In genomic region chr6:127900935-127901334, GRCh38 we compare ENCODE assay signal across 13 cellular contexts. TPM values are rescaled to one million over a fixed set of nuclear protein-coding genes. Genes with fewer than 3 reads are reported as not detected.
DNase-seq lines count a peak whose midpoint lies in the region; ATAC-seq and TF ChIP-seq lines count a peak whose summit lies in the region.
"Had no signal": no experiment of that assay in that cellular context is flagged by ENCODE, and none has a peak within 500 bp of the region (broad histone marks: within the 10 kb centered on the region; RNA-seq: fewer than 3 reads in every experiment).

Gene THEMIS, minus strand, starts transcription at chr6:127901058. Its CDS starts 126 bp downstream, at chr6:127900932.

- POLR2A ChIA-PET in OCI-LY7 (lab: Charles Lee), result no interaction called here

- peak within 1 kb of the TSS; percentile 5 for H3K27ac Mint-ChIP-seq in endodermal cell

- H3K4me2 ChIP-seq in OCI-LY7 (ENCODE audit: low read length), result no peak within 1 kb of the TSS
- H3K4me2 ChIP-seq: A549 had no signal

- 94% methylated on average over 2 of the region's 2 CpGs; no CpG with 5 or more reads in 1 of the 2 experiments for WGBS in endodermal cell (ENCODE audit: insufficient coverage in 1 of 2, insufficient read length in 1 of 2), 2 experiments
- 81% methylated on average over 2 of the region's 2 CpGs for WGBS in prostate gland

- H4K20me1 ChIP-seq in OCI-LY7 (ENCODE audit: insufficient read depth, low read length), result no peaks in the 10 kb centered on the region

- no peaks in the 10 kb centered on the region for H3K27me3 Mint-ChIP-seq in endodermal cell (ENCODE audit: insufficient read depth)

- TF ChIP-seq POLR2A in prostate gland (IDR thresholded peaks at IDR 0.05), result no peak

- no peaks in the 10 kb centered on the region for H3K9me2 ChIP-seq in OCI-LY7 (ENCODE audit: insufficient read depth, low read length)

- no peak within 1 kb of the TSS for H2AFZ ChIP-seq in OCI-LY7 (ENCODE audit: low read length)

- H3K9me3 Mint-ChIP-seq in endodermal cell, result no peaks in the 10 kb centered on the region

- H3K27me3 ChIP-seq in endodermal cell (ENCODE audit: control insufficient read depth, insufficient read depth, low read length, poor library complexity, severe bottlenecking), result no peaks in the 10 kb centered on the region
- no peaks in the 10 kb centered on the region for H3K27me3 ChIP-seq in prostate gland (replicated peaks; ENCODE audit: insufficient read depth)

- intact Hi-C loops in OCI-LY7 (cut with micrococcal nuclease; ENCODE audit: unreplicated experiment) (no loop called here), prostate gland (cut with DNase I) (no loop called here)

- DNase-seq in stimulated activated CD4-positive, alpha-beta T cell treated with anti-CD3 and anti-CD28 coated beads, Interleukin-12 subunit alpha, Interleukin-12 subunit beta, amount 100 ng/mL, for 4 hours, result peak; percentile 14
- DNase-seq in stimulated activated CD4-positive, alpha-beta T cell treated with anti-CD3 and anti-CD28 coated beads, Interleukin-2, amount 100 ng/mL, for 48 hours, result no peak
- peak; percentile 63 for DNase-seq in activated CD8-positive, alpha-beta memory T cell treated with anti-CD3 and anti-CD28 coated beads, Interleukin-2, amount 50 U/mL, for 48 hours
- DNase-seq in endodermal cell (peak; percentile 55), OCI-LY7 (ENCODE audit: low spot score) (no peak), caudate nucleus (lab: John Stamatoyannopoulos, UW) (no peak), prostate gland (ENCODE audit: low spot score) (no peak)
- DNase-seq: left ventricle myocardium inferior, WERI-Rb-1 had no signal

- H3K36me3 Mint-ChIP-seq in endodermal cell (ENCODE audit: low read depth), result no peaks in the 10 kb centered on the region

- BruUV-seq in OCI-LY7 (replicated peaks; lab: Mats Ljungman, UMichigan), result no TSS peak

- H3K79me2 ChIP-seq in OCI-LY7 (ENCODE audit: insufficient read depth, low read depth, low read length), result no peaks in the 10 kb centered on the region

- no peak for ATAC-seq in HG03175 (IDR thresholded peaks at IDR 0.05; ENCODE audit: unreplicated experiment)
- ATAC-seq: A549 had no signal

- no peaks in the 10 kb centered on the region for H3K4me1 ChIP-seq in endodermal cell (ENCODE audit: control insufficient read depth, insufficient read depth, low read length)
- H3K4me1 ChIP-seq in OCI-LY7 (ENCODE audit: insufficient read depth, low read length, poor library complexity, severe bottlenecking), result no peaks in the 10 kb centered on the region
- H3K4me1 ChIP-seq in prostate gland (replicated peaks), result no peaks in the 10 kb centered on the region
- H3K4me1 ChIP-seq: A549, left ventricle myocardium inferior had no signal

- H3K9ac ChIP-seq in endodermal cell (ENCODE audit: extremely low read depth, low read length, poor library complexity, severe bottlenecking), result no peak within 1 kb of the TSS

- CTCF ChIA-PET in OCI-LY7 (lab: Charles Lee; ENCODE audit: unreplicated experiment), result no interaction called here

- no peaks in the 10 kb centered on the region for H3K36me3 ChIP-seq in endodermal cell (ENCODE audit: control insufficient read depth, insufficient read depth, low read length)
- H3K36me3 ChIP-seq in OCI-LY7 (ENCODE audit: insufficient read depth, low read length), result no peaks in the 10 kb centered on the region
- H3K36me3 ChIP-seq in prostate gland, result no peaks in the 10 kb centered on the region
- H3K36me3 ChIP-seq: left ventricle myocardium inferior, WERI-Rb-1 had no signal

- H3K9me3 ChIP-seq in endodermal cell (ENCODE audit: control insufficient read depth, low read length) (no peaks in the 10 kb centered on the region), OCI-LY7 (ENCODE audit: low read length) (no peaks in the 10 kb centered on the region), prostate gland (no peaks in the 10 kb centered on the region)
- H3K9me3 ChIP-seq: A549 had no signal

- no peaks in the 10 kb centered on the region for H3K4me1 Mint-ChIP-seq in endodermal cell

- no peak for TF ChIP-seq CTCF in endodermal cell (conservative IDR thresholded peaks at IDR 0.05)
- no peak for TF ChIP-seq CTCF in OCI-LY7 (conservative IDR thresholded peaks at IDR 0.05; ENCODE audit: low read length)
- TF ChIP-seq CTCF in prostate gland (IDR thresholded peaks at IDR 0.05), result no peak

- H3K27ac ChIP-seq in endodermal cell (ENCODE audit: low read depth, low read length), result no peak within 1 kb of the TSS
- H3K27ac ChIP-seq in OCI-LY7 (ENCODE audit: low read depth, low read length, poor library complexity, severe bottlenecking), result no peak within 1 kb of the TSS
- no peak within 1 kb of the TSS for H3K27ac ChIP-seq in caudate nucleus (ENCODE audit: low read depth, low read length)
- no peak within 1 kb of the TSS for H3K27ac ChIP-seq in prostate gland
- H3K27ac ChIP-seq: A549, left ventricle myocardium inferior, WERI-Rb-1 had no signal

- H3K4me3 Mint-ChIP-seq in endodermal cell, result no peak within 1 kb of the TSS

- H3K4me3 ChIP-seq in endodermal cell (ENCODE audit: low read length), result no peak within 1 kb of the TSS
- no peak within 1 kb of the TSS for H3K4me3 ChIP-seq in OCI-LY7 (ENCODE audit: low read depth, low read length, poor library complexity, severe bottlenecking)
- H3K4me3 ChIP-seq in prostate gland, result no peak within 1 kb of the TSS
- H3K4me3 ChIP-seq: A549, left ventricle myocardium inferior had no signal

RNA-seq across cellular contexts. Expression of gene THEMIS, which starts in this region (rescaled TPM):
- total RNA-seq in endodermal cell (not detected), OCI-LY7 (2022) (not detected in 2 replicates), prostate gland (1 to 10 TPM in 1 of 2 donors, under 1 TPM in 1; 0.40 to 1.6 TPM)
- not detected for polyA plus RNA-seq in endodermal cell (2013, experiment 1 of 2)
- not detected for polyA plus RNA-seq in endodermal cell (2013, experiment 2 of 2)
- total RNA-seq in OCI-LY7 (2014; rRNA removed; shearing (Covaris generic)), result not detected in 2 replicates
- total RNA-seq: MCF 10A, osteocyte had no signal
- polyA plus RNA-seq: A549 had no signal

Comparison
In these comparisons a context has a peak if more than half of its experiments do, and no peak if none do; other contexts are left out.
1. DNase-seq: peak in stimulated activated CD4-positive, alpha-beta T cell treated with anti-CD3 and anti-CD28 coated beads, Interleukin-12 subunit alpha, Interleukin-12 subunit beta, amount 100 ng/mL, for 4 hours (single experiment) and activated CD8-positive, alpha-beta memory T cell treated with anti-CD3 and anti-CD28 coated beads, Interleukin-2, amount 50 U/mL, for 48 hours (single experiment); none in stimulated activated CD4-positive, alpha-beta T cell treated with anti-CD3 and anti-CD28 coated beads, Interleukin-2, amount 100 ng/mL, for 48 hours (0 of 2), OCI-LY7 (single experiment), caudate nucleus (0 of 61) and prostate gland (single experiment).
2. Peak in DNase-seq in endodermal cell; RNA of the gene not detected or under 1 TPM.